8 cellular contexts compared by ENCODE assay signal in the genomic region with DNA sequence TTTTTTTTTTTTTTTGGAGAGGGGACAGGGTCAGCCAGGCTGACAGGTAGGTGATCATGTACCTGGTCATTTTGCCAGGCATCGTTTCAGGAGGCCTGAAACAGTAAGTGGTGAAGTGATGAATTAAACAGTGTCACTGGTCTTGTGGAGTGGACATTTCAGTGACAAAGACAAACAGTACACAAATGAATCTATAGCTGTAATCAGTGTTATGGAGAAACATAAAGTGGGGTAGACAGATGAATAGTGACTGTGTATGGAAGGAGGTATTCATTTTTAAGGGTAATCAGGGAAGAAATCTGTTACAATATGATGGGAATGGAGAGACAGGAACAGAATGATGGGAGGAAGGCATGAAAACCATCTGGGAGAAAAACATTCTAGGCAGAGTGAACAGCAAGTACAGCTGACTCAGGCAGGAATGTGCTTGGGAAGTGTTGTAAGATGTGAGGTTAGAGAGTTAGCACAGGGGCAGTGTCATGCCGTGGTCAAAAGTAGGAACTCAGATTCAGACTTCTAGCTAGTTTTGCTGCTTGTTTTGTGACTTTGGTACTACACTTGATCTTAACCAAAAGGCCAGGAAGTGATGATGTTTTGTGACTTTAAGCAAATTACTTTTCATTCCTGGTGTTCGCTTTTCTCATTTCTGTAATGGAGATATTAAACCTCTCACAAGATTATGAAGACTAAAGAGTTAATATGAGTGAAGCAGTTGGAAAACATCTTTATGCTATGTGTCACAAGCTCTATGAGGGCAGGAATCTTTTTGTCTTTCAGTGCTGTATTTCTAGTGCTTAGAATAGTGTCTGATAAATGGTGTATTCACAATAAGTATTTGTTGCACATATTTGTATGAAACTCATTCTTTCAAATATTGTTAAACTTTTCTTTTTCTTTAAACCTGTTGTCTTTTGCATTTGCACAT. TPM values are rescaled to one million over a fixed set of nuclear protein-coding genes. Genes with fewer than 3 reads are reported as not detected.
DNase-seq lines count a peak whose midpoint lies in the region; ATAC-seq lines count a peak whose summit lies in the region.

No MANE protein-coding gene starts in this region.

- ATAC-seq in central memory CD8-positive, alpha-beta T cell (replicated peaks; ENCODE audit: extremely low read depth, poor library complexity, severe bottlenecking): no peak
- peak; percentile 71 for ATAC-seq in naive thymus-derived CD4-positive, alpha-beta T cell
- ATAC-seq in HG02759 (IDR thresholded peaks at IDR 0.05; ENCODE audit: unreplicated experiment): no peak

- CTCF ChIA-PET in naive thymus-derived CD4-positive, alpha-beta T cell (lab: Charles Lee): interaction anchor here (0.6 to 0.7 kb wide), 2 partner anchors 46 to 283 kb away, joined by 3 read pairs; no protein-coding TSS in a partner anchor

- no peaks in the 10 kb centered on the region for H3K27me3 Mint-ChIP-seq in central memory CD8-positive, alpha-beta T cell
- no peaks in the 10 kb centered on the region for H3K27me3 Mint-ChIP-seq in naive thymus-derived CD4-positive, alpha-beta T cell

- peak; percentile 89 for DNase-seq in ELR (ENCODE audit: low read depth)
- DNase-seq in MG63: peak; percentile 40
- DNase-seq in central memory CD8-positive, alpha-beta T cell (ENCODE audit: low spot score in 2 of 2): no peak
- peak in 1 of 9 donors; percentile 5 for DNase-seq in naive thymus-derived CD4-positive, alpha-beta T cell
- no peak for DNase-seq in cerebellar cortex (ENCODE audit: low spot score)
- no peak for DNase-seq in NCI-H2029 treated with DMSO at 0.1 percent for 48 hours (lab: John Stamatoyannopoulos, UW)
- no peak for DNase-seq in activated CD4-positive, alpha-beta T cell treated with anti-CD3 and anti-CD28 coated beads for 4 hours

- H3K4me3 ChIP-seq in MG63: no peak overlapping the region
- no peak overlapping the region for H3K4me3 ChIP-seq in naive thymus-derived CD4-positive, alpha-beta T cell (ENCODE audit: low read length)

- peak overlapping the region; percentile 96 for H3K27ac Mint-ChIP-seq in central memory CD8-positive, alpha-beta T cell (ENCODE audit: low read depth)
- H3K27ac Mint-ChIP-seq in naive thymus-derived CD4-positive, alpha-beta T cell: peak overlapping the region; percentile 79 to 100 (median 98)

- H3K4me1 Mint-ChIP-seq in central memory CD8-positive, alpha-beta T cell: peaks cover 61% of the 10 kb centered on the region
- peaks cover 34 to 79% (median 66%) of the 10 kb centered on the region in 7 donors for H3K4me1 Mint-ChIP-seq in naive thymus-derived CD4-positive, alpha-beta T cell

- peaks cover 14 to 28% of the 10 kb centered on the region in 2 donors for H3K4me1 ChIP-seq in naive thymus-derived CD4-positive, alpha-beta T cell (ENCODE audit: control insufficient read depth in 2 of 2, insufficient read depth in 2 of 2, low read length in 2 of 2)

- intact Hi-C loops in naive thymus-derived CD4-positive, alpha-beta T cell (cut with micrococcal nuclease): loop anchor here in 1 of 2 donors (2.0 kb wide), 1 partner anchor 15 kb away; no protein-coding TSS in a partner anchor

- no peaks in the 10 kb centered on the region for H3K9me3 ChIP-seq in MG63
- H3K9me3 ChIP-seq in naive thymus-derived CD4-positive, alpha-beta T cell (ENCODE audit: control insufficient read depth in 2 of 3, low read length in 3 of 3): no peaks in the 10 kb centered on the region

- peaks cover 42% of the 10 kb centered on the region for H3K36me3 ChIP-seq in MG63
- no peaks in the 10 kb centered on the region for H3K36me3 ChIP-seq in naive thymus-derived CD4-positive, alpha-beta T cell (ENCODE audit: control insufficient read depth in 2 of 3, insufficient read depth in 3 of 3, low read length in 3 of 3)

- H3K27ac ChIP-seq in naive thymus-derived CD4-positive, alpha-beta T cell (ENCODE audit: low read depth, low read length): peak overlapping the region; percentile 74

- POLR2A ChIA-PET in naive thymus-derived CD4-positive, alpha-beta T cell (lab: Charles Lee): interaction anchor here (1.0 to 1.1 kb wide), 2 partner anchors 42 to 43 kb away, joined by 3 read pairs; no protein-coding TSS in a partner anchor

- H3K4me3 Mint-ChIP-seq in central memory CD8-positive, alpha-beta T cell: peak overlapping the region; percentile 2
- peak overlapping the region in 8 of 10 donors; percentile 16 to 94 (median 56) for H3K4me3 Mint-ChIP-seq in naive thymus-derived CD4-positive, alpha-beta T cell

- H3K36me3 Mint-ChIP-seq in central memory CD8-positive, alpha-beta T cell (ENCODE audit: insufficient read depth): peaks cover 12% of the 10 kb centered on the region
- peaks cover 0 to 29% (median 7%) of the 10 kb centered on the region in 5 donors for H3K36me3 Mint-ChIP-seq in naive thymus-derived CD4-positive, alpha-beta T cell

- no peaks in the 10 kb centered on the region for H3K9me3 Mint-ChIP-seq in central memory CD8-positive, alpha-beta T cell
- H3K9me3 Mint-ChIP-seq in naive thymus-derived CD4-positive, alpha-beta T cell: peaks cover 0 to 1% (median 0%) of the 10 kb centered on the region in 11 donors

- H3K27me3 ChIP-seq in MG63: no peaks in the 10 kb centered on the region
- no peaks in the 10 kb centered on the region for H3K27me3 ChIP-seq in naive thymus-derived CD4-positive, alpha-beta T cell (ENCODE audit: control insufficient read depth in 2 of 2, insufficient read depth in 2 of 2, low read length in 2 of 2)

RNA-seq across cellular contexts. Expression of a gene that starts 43.4 kb away (rescaled TPM):
- total RNA-seq in MG63 (2014; rRNA removed; shearing (Covaris generic); ENCODE audit: low replicate concordance): 125 and 191 TPM in 2 replicates
- 100 to 1,000 TPM in 1 of 5 experiments, 10 to 100 TPM in 4; 70.1 to 147 (median 72.8) TPM for total RNA-seq in naive thymus-derived CD4-positive, alpha-beta T cell
- polyA plus RNA-seq in naive thymus-derived CD4-positive, alpha-beta T cell: 10 to 100 TPM; 15.0 to 20.8 TPM

Comparison
In these comparisons a context has a peak if more than half of its experiments do, and no peak if none do; other contexts are left out.
1. DNase-seq: peak in ELR (single experiment) and MG63 (single experiment); none in central memory CD8-positive, alpha-beta T cell (0 of 2), cerebellar cortex (single experiment), NCI-H2029 treated with DMSO at 0.1 percent for 48 hours (single experiment) and activated CD4-positive, alpha-beta T cell treated with anti-CD3 and anti-CD28 coated beads for 4 hours (0 of 2).